Comparison of ENCODE assay signal across 18 cellular contexts in the genomic region with DNA sequence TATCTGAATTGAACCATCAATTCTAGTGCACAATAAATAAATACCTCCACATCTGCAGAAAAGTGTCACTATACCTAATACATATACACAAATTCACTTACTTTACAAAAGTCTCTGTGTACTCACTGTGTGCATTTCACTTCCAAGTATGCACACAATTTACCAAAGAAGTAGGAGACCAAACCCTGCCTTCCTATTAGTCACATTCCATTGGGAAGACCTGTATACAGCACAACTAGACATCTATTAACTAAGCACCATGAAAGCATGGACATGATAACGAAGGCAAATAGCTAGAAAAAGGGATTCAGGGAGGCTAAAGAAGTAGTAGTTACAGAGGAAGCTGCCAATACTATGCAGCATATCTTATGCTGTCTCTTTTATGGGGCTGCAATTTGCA.
"Had no signal": no experiment of that assay in that cellular context is flagged by ENCODE, and none has a peak within 500 bp of the region (broad histone marks: within the 10 kb centered on the region; RNA-seq: fewer than 3 reads in every experiment).

No MANE protein-coding gene starts in this region.

- DNase-seq: activated B cell treated with CpG ODN at 0.5 μM for 24 hours; activated CD4-positive, alpha-beta T cell treated with anti-CD3 and anti-CD28 coated beads for 48 hours; activated CD8-positive, alpha-beta T cell treated with anti-CD3 and anti-CD28 coated beads for 36 hours; activated effector memory CD4-positive, alpha-beta T cell treated with anti-CD3 and anti-CD28 coated beads, Interleukin-2, amount 50 U/mL, for 16 hours; activated T-cell treated with anti-CD3 and anti-CD28 coated beads, Interleukin-2, amount 50 U/mL, for 48 hours; adrenal gland; effector memory CD4-positive, alpha-beta T cell; glutamatergic neuron; hippocampal formation; lower lobe of right lung; nucleus accumbens; sigmoid colon; stimulated activated CD4-positive, alpha-beta T cell treated with anti-CD3 and anti-CD28 coated beads, Interleukin-4, amount 100 ng/mL, for 24 hours; stomach had no signal

- H3K27me3 Mint-ChIP-seq: activated B cell treated with CpG ODN at 0.5 μM for 24 hours; activated CD8-positive, alpha-beta T cell treated with anti-CD3 and anti-CD28 coated beads for 36 hours had no signal

- H3K9me3 ChIP-seq: adrenal gland, lower lobe of right lung, sigmoid colon, stomach had no signal

- H3K4me3 ChIP-seq: adrenal gland, lower lobe of right lung, sigmoid colon, stomach had no signal

- H3K36me3 ChIP-seq: adrenal gland, lower lobe of right lung, sigmoid colon, stomach had no signal

- H3K27ac ChIP-seq: adrenal gland, lower lobe of right lung, sigmoid colon, stomach had no signal

- H3K27ac Mint-ChIP-seq: activated B cell treated with CpG ODN at 0.5 μM for 24 hours; activated CD8-positive, alpha-beta T cell treated with anti-CD3 and anti-CD28 coated beads for 36 hours; activated naive CD4-positive, alpha-beta T cell treated with anti-CD3 and anti-CD28 coated beads, Interleukin-2, amount 50 U/mL, for 72 hours; dendritic cell treated with granulocyte-macrophage colony-stimulating factor and Interleukin-4, amounts not matched to agents 40 ng/mL and 50 ng/mL, for 4 days; nephron; stimulated activated effector memory CD8-positive, alpha-beta T cell treated with anti-CD3 and anti-CD28 coated beads, Interleukin-12 subunit alpha, Interleukin-12 subunit beta, amount 100 ng/mL, for 72 hours had no signal

- H3K4me3 Mint-ChIP-seq: activated B cell treated with CpG ODN at 0.5 μM for 24 hours; activated CD8-positive, alpha-beta T cell treated with anti-CD3 and anti-CD28 coated beads for 36 hours; dendritic cell treated with granulocyte-macrophage colony-stimulating factor and Interleukin-4, amounts not matched to agents 40 ng/mL and 50 ng/mL, for 4 days; nephron; stimulated activated effector memory CD8-positive, alpha-beta T cell treated with anti-CD3 and anti-CD28 coated beads, Interleukin-12 subunit alpha, Interleukin-12 subunit beta, amount 100 ng/mL, for 72 hours had no signal

- ATAC-seq: activated CD8-positive, alpha-beta T cell treated with anti-CD3 and anti-CD28 coated beads for 36 hours; activated naive CD4-positive, alpha-beta T cell treated with anti-CD3 and anti-CD28 coated beads, Interleukin-2, amount 50 U/mL, for 72 hours; stimulated activated effector memory CD8-positive, alpha-beta T cell treated with anti-CD3 and anti-CD28 coated beads, Interleukin-12 subunit alpha, Interleukin-12 subunit beta, amount 100 ng/mL, for 72 hours had no signal

- H3K27me3 ChIP-seq: adrenal gland, stomach had no signal

- H3K9me3 Mint-ChIP-seq: activated B cell treated with CpG ODN at 0.5 μM for 24 hours; activated CD8-positive, alpha-beta T cell treated with anti-CD3 and anti-CD28 coated beads for 36 hours; activated naive CD4-positive, alpha-beta T cell treated with anti-CD3 and anti-CD28 coated beads, Interleukin-2, amount 50 U/mL, for 72 hours; dendritic cell treated with granulocyte-macrophage colony-stimulating factor and Interleukin-4, amounts not matched to agents 40 ng/mL and 50 ng/mL, for 4 days; nephron; stimulated activated effector memory CD8-positive, alpha-beta T cell treated with anti-CD3 and anti-CD28 coated beads, Interleukin-12 subunit alpha, Interleukin-12 subunit beta, amount 100 ng/mL, for 72 hours had no signal

- H3K36me3 Mint-ChIP-seq: activated naive CD4-positive, alpha-beta T cell treated with anti-CD3 and anti-CD28 coated beads, Interleukin-2, amount 50 U/mL, for 72 hours had no signal
